8 cellular contexts compared by ENCODE assay signal in the genomic region with DNA sequence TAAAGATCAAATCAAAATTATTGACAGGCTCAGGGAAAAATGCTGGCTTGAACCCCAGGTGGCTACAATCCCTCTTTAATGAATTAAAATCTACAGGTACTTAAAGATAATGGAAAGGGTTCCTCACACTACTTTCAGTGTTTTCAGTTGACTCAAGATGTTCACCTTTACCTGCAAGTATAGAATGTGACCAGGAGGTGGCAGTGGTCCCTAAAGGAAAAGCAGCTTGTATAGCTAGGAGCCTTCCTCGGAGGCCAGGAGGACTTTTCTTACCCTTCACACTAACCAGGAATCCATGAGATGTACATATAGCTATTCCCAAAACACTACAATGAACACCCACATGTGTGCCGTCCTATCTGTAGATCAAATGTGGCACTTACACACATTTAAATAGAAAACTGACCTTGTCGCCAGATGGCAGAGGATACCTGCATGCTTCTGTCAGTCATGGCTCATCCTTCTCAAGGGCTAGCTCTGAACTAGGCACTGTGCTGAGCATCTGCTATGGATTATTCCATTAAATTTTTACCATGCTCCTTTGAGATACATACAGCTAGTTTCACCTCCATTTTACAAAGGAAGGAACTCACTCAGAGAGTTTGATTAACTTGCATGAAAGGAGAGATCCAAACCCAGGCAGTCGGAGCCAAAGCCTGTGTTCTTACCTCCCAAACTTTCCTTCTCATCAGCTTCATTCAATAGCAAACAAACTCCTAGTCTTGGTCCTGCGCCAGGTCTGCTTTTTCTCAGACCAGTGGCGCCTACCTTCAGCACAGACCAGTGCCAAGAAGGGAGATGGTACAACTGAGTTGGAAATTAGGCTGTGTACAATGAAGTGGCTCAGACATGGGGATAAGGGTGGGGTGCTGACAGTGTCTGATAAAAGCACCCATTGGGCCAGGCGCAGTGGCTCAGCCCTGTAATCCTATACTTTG. TPM values are rescaled to one million over a fixed set of nuclear protein-coding genes. Genes with fewer than 3 reads are reported as not detected.
DNase-seq lines count a peak whose midpoint lies in the region; ATAC-seq, FAIRE-seq and TF ChIP-seq lines count a peak whose summit lies in the region.

No MANE protein-coding gene starts in this region.

- FAIRE-seq in islet of Langerhans (lab: Jason Lieb, UNC): peak; percentile 74

- BruUV-seq in MCF 10A (replicated peaks; lab: Mats Ljungman, UMichigan): no TSS peak

- POLR2A ChIA-PET in MCF 10A (lab: Yijun Ruan, JAX): interaction anchor here (1.0 to 2.0 kb wide), 6 partner anchors 30 to 440 kb away, joined by 3 to 10 read pairs (median 4); a partner anchor contains a TSS

- TF ChIP-seq CTCF in MCF 10A (IDR thresholded peaks at IDR 0.05; ENCODE audit: unreplicated experiment): peak; percentile 82

- no peak overlapping the region for H3K4me3 Mint-ChIP-seq in T-helper 17 cell
- H3K4me3 Mint-ChIP-seq in MCF 10A (ENCODE audit: unreplicated experiment): no peak overlapping the region

- peak; percentile 58 for ATAC-seq in HG02588 (IDR thresholded peaks at IDR 0.05; ENCODE audit: unreplicated experiment)
- ATAC-seq in T-helper 17 cell: peak; percentile 73

- DNase-seq in NCI-H187 (lab: John Stamatoyannopoulos, UW) (peak; percentile 3 to 15), NCI-H187 treated with DMSO at 0.1 percent for 48 hours (lab: John Stamatoyannopoulos, UW) (no peak), NCI-H1436 (lab: John Stamatoyannopoulos, UW) (peak; percentile 66), T-helper 17 cell (peak in 2 of 3 donors; percentile 10 to 12), MCF 10A (ENCODE audit: unreplicated experiment) (peak; percentile 86)
- peak; percentile 7 to 30 for DNase-seq in stimulated activated CD4-positive, alpha-beta T cell treated with anti-CD3 and anti-CD28 coated beads, Interleukin-1b, Interleukin-23, amount 100 ng/mL, for 4 hours (ENCODE audit: low read depth in 2 of 2)

- peaks cover 12% of the 10 kb centered on the region for H3K27me3 Mint-ChIP-seq in T-helper 17 cell
- no peaks in the 10 kb centered on the region for H3K27me3 Mint-ChIP-seq in MCF 10A (ENCODE audit: insufficient read depth, unreplicated experiment)

- H3K9me3 Mint-ChIP-seq in MCF 10A (ENCODE audit: unreplicated experiment): no peaks in the 10 kb centered on the region

- CTCF ChIA-PET in MCF 10A (lab: Yijun Ruan, JAX): interaction anchor here (0.6 to 10.6 kb wide), 48 partner anchors 8 to 1542 kb away, joined by 3 to 276 read pairs (median 4); a partner anchor contains a TSS

- H3K4me1 Mint-ChIP-seq in T-helper 17 cell (no peaks in the 10 kb centered on the region), MCF 10A (ENCODE audit: insufficient read depth, unreplicated experiment) (peaks cover 18% of the 10 kb centered on the region)

- H3K36me3 Mint-ChIP-seq in T-helper 17 cell (ENCODE audit: low read depth) (no peaks in the 10 kb centered on the region), MCF 10A (ENCODE audit: insufficient read depth, unreplicated experiment) (no peaks in the 10 kb centered on the region)

- no peak overlapping the region for H3K27ac Mint-ChIP-seq in T-helper 17 cell
- H3K27ac Mint-ChIP-seq in MCF 10A (ENCODE audit: low read depth, unreplicated experiment): no peak overlapping the region

- intact Hi-C loops in MCF 10A (cut with micrococcal nuclease): loop anchor here (1.0 to 2.0 kb wide), 3 partner anchors 34 to 440 kb away; no protein-coding TSS in a partner anchor

- no peaks in the 10 kb centered on the region for H3K9me3 ChIP-seq in T-helper 17 cell (ENCODE audit: control insufficient read depth, low read length, poor library complexity, severe bottlenecking)

RNA-seq across cellular contexts. Expression of a gene that starts 24.5 kb away (rescaled TPM):
- total RNA-seq in T-helper 17 cell (not detected), MCF 10A (2022) (not detected in 2 replicates)
